11 cellular contexts compared by ENCODE assay signal in genomic region chr7:152176797-152177196, GRCh38.
A peak's percentile ranks its signal among the peaks of the same experiment; 100 is the strongest.
DNase-seq lines count a peak whose midpoint lies in the region; ATAC-seq lines count a peak whose summit lies in the region.
"Had no signal": no experiment of that assay in that cellular context is flagged by ENCODE, and none has a peak within 500 bp of the region (broad histone marks: within the 10 kb centered on the region; RNA-seq: fewer than 3 reads in every experiment).

No MANE protein-coding gene starts in this region.

- intact Hi-C loops in CD4-positive, alpha-beta memory T cell (cut with micrococcal nuclease): no loop called here

- H3K27ac Mint-ChIP-seq in activated naive CD8-positive, alpha-beta T cell treated with anti-CD3 and anti-CD28 coated beads, Interleukin-2, amount 50 U/mL, for 24 hours: peak overlapping the region; percentile 7
- no peak overlapping the region for H3K27ac Mint-ChIP-seq in activated naive CD8-positive, alpha-beta T cell treated with anti-CD3 and anti-CD28 coated beads for 36 hours
- H3K27ac Mint-ChIP-seq in CD4-positive, alpha-beta memory T cell: peak overlapping the region in 1 of 7 donors; percentile 6

- CTCF ChIA-PET in CD4-positive, alpha-beta memory T cell (lab: Charles Lee; ENCODE audit: partially characterized antibody): no interaction called here

- no peak for DNase-seq in activated naive CD8-positive, alpha-beta T cell treated with anti-CD3 and anti-CD28 coated beads, Interleukin-2, amount 50 U/mL, for 24 hours
- no peak for DNase-seq in activated naive CD8-positive, alpha-beta T cell treated with anti-CD3 and anti-CD28 coated beads for 36 hours
- DNase-seq in amniotic stem cell (lab: John Stamatoyannopoulos, UW): no peak
- no peak for DNase-seq in SIG-M5 treated with dmso at 0.1 percent for 504 hours (lab: John Stamatoyannopoulos, UW; ENCODE audit: unreplicated experiment)
- no peak for DNase-seq in CD4-positive, alpha-beta memory T cell
- DNase-seq: activated CD8-positive, alpha-beta memory T cell treated with anti-CD3 and anti-CD28 coated beads, Interleukin-2, amount 50 U/mL, for 48 hours; DND-41 had no signal

- H3K9me3 Mint-ChIP-seq in activated naive CD8-positive, alpha-beta T cell treated with anti-CD3 and anti-CD28 coated beads, Interleukin-2, amount 50 U/mL, for 24 hours: no peaks in the 10 kb centered on the region
- no peaks in the 10 kb centered on the region for H3K9me3 Mint-ChIP-seq in activated naive CD8-positive, alpha-beta T cell treated with anti-CD3 and anti-CD28 coated beads for 36 hours
- no peaks in the 10 kb centered on the region for H3K9me3 Mint-ChIP-seq in CD4-positive, alpha-beta memory T cell

- no peaks in the 10 kb centered on the region for H3K27me3 ChIP-seq in CD4-positive, alpha-beta memory T cell (ENCODE audit: insufficient read depth, low read length)
- H3K27me3 ChIP-seq: esophagus muscularis mucosa had no signal

- H3K27ac ChIP-seq in CD4-positive, alpha-beta memory T cell (ENCODE audit: low read depth, low read length): no peak overlapping the region
- H3K27ac ChIP-seq: esophagus muscularis mucosa had no signal

- H3K4me3 Mint-ChIP-seq in activated naive CD8-positive, alpha-beta T cell treated with anti-CD3 and anti-CD28 coated beads, Interleukin-2, amount 50 U/mL, for 24 hours: no peak overlapping the region
- H3K4me3 Mint-ChIP-seq in activated naive CD8-positive, alpha-beta T cell treated with anti-CD3 and anti-CD28 coated beads for 36 hours: no peak overlapping the region
- H3K4me3 Mint-ChIP-seq in CD4-positive, alpha-beta memory T cell: no peak overlapping the region

- H3K4me1 Mint-ChIP-seq in activated naive CD8-positive, alpha-beta T cell treated with anti-CD3 and anti-CD28 coated beads, Interleukin-2, amount 50 U/mL, for 24 hours: peaks cover 3% of the 10 kb centered on the region
- H3K4me1 Mint-ChIP-seq in activated naive CD8-positive, alpha-beta T cell treated with anti-CD3 and anti-CD28 coated beads for 36 hours: peaks cover 3% of the 10 kb centered on the region
- H3K4me1 Mint-ChIP-seq in CD4-positive, alpha-beta memory T cell: peaks cover 0 to 9% (median 4%) of the 10 kb centered on the region in 4 donors

- no peak overlapping the region for H3K4me3 ChIP-seq in CD4-positive, alpha-beta memory T cell (ENCODE audit: low read length in 2 of 2)
- H3K4me3 ChIP-seq: esophagus muscularis mucosa had no signal

- no peak for ATAC-seq in activated naive CD8-positive, alpha-beta T cell treated with anti-CD3 and anti-CD28 coated beads, Interleukin-2, amount 50 U/mL, for 24 hours
- ATAC-seq in HG02588 (IDR thresholded peaks at IDR 0.05; ENCODE audit: unreplicated experiment): peak; percentile 66
- peak; percentile 64 for ATAC-seq in HG03558 (IDR thresholded peaks at IDR 0.05; ENCODE audit: extremely low read depth, unreplicated experiment)
- ATAC-seq in HG03280 (IDR thresholded peaks at IDR 0.05; ENCODE audit: unreplicated experiment): no peak

- POLR2A ChIA-PET in CD4-positive, alpha-beta memory T cell (lab: Charles Lee; ENCODE audit: partially characterized antibody): no interaction called here

- no peaks in the 10 kb centered on the region for H3K9me3 ChIP-seq in CD4-positive, alpha-beta memory T cell (ENCODE audit: control insufficient read depth in 1 of 2, low read length in 2 of 2)
- H3K9me3 ChIP-seq: esophagus muscularis mucosa had no signal

- H3K4me1 ChIP-seq in CD4-positive, alpha-beta memory T cell (ENCODE audit: insufficient read depth, low read length): no peaks in the 10 kb centered on the region
- H3K4me1 ChIP-seq: esophagus muscularis mucosa had no signal

- peaks cover 50% of the 10 kb centered on the region for H3K36me3 Mint-ChIP-seq in activated naive CD8-positive, alpha-beta T cell treated with anti-CD3 and anti-CD28 coated beads, Interleukin-2, amount 50 U/mL, for 24 hours (ENCODE audit: low read depth)
- H3K36me3 Mint-ChIP-seq in activated naive CD8-positive, alpha-beta T cell treated with anti-CD3 and anti-CD28 coated beads for 36 hours: peaks cover 33% of the 10 kb centered on the region
- peaks cover 60 to 69% of the 10 kb centered on the region in 2 donors for H3K36me3 Mint-ChIP-seq in CD4-positive, alpha-beta memory T cell

- H3K36me3 ChIP-seq in CD4-positive, alpha-beta memory T cell (ENCODE audit: insufficient read depth, low read length): peaks cover 40% of the 10 kb centered on the region

- H3K27me3 Mint-ChIP-seq in activated naive CD8-positive, alpha-beta T cell treated with anti-CD3 and anti-CD28 coated beads, Interleukin-2, amount 50 U/mL, for 24 hours: no peaks in the 10 kb centered on the region
- H3K27me3 Mint-ChIP-seq in activated naive CD8-positive, alpha-beta T cell treated with anti-CD3 and anti-CD28 coated beads for 36 hours: no peaks in the 10 kb centered on the region
- no peaks in the 10 kb centered on the region for H3K27me3 Mint-ChIP-seq in CD4-positive, alpha-beta memory T cell

Comparison
In these comparisons a context has a peak if more than half of its experiments do, and no peak if none do; other contexts are left out.
1. ATAC-seq: peak in HG02588 (single experiment) and HG03558 (single experiment); none in activated naive CD8-positive, alpha-beta T cell treated with anti-CD3 and anti-CD28 coated beads, Interleukin-2, amount 50 U/mL, for 24 hours (single experiment) and HG03280 (single experiment).